In the genomic region with DNA sequence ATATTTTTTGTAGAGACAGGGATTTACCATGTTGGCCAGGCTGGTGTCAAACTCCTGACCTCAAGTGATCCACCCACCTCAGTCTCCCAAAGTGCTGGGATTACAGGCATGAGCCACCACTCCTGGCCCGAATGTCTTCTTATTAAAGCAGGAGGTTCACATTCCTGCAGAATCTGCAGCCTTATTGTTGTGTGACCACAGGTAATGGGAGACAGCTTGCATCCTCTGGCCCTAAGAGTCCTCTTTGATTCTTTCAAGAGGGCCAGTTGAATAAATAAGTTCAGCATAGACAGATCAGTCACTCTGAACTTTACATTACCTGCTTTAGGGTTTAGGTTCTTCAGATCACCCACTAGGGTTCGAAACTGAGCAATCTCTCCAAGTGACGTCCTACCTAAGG, we compare ENCODE assay signal across 15 cellular contexts.
DNase-seq lines count a peak whose midpoint lies in the region; FAIRE-seq and TF ChIP-seq lines count a peak whose summit lies in the region.
"Had no signal": no experiment of that assay in that cellular context is flagged by ENCODE, and none has a peak within 500 bp of the region (broad histone marks: within the 10 kb centered on the region; RNA-seq: fewer than 3 reads in every experiment).

No MANE protein-coding gene starts in this region.

- H3K9me1 ChIP-seq in keratinocyte (ENCODE audit: control insufficient read depth, extremely low read depth, insufficient read depth, low read length), result peaks cover 2% of the 10 kb centered on the region

- no peaks in the 10 kb centered on the region for H3K79me2 ChIP-seq in astrocyte (ENCODE audit: insufficient read depth, low read length)
- H3K79me2 ChIP-seq in keratinocyte (ENCODE audit: control insufficient read depth, insufficient read depth, low read length), result no peaks in the 10 kb centered on the region

- H3K36me3 Mint-ChIP-seq in MCF 10A (ENCODE audit: insufficient read depth, unreplicated experiment) (no peaks in the 10 kb centered on the region), astrocyte (ENCODE audit: low read depth, unreplicated experiment) (peaks cover 5% of the 10 kb centered on the region)
- H3K36me3 Mint-ChIP-seq in activated T-helper 2 cell treated with anti-CD3 and anti-CD28 coated beads, Interferon-gamma antibody, Interleukin-2, Interleukin-4, amounts not matched to agents 10 μg/mL and 5 μg/mL and 100 μg/mL, durations not matched to agents 14 hours and 24 hours and 36 hours (ENCODE audit: low read depth), result no peaks in the 10 kb centered on the region
- H3K36me3 Mint-ChIP-seq: CD4-positive, CD25-positive, alpha-beta regulatory T cell had no signal

- CTCF ChIA-PET in MCF 10A (lab: Yijun Ruan, JAX), result interaction anchor here (0.7 kb wide), 2 partner anchors 217 to 299 kb away, joined by 4 to 5 read pairs; no protein-coding TSS in a partner anchor

- H3K9me3 Mint-ChIP-seq in MCF 10A (ENCODE audit: unreplicated experiment) (no peaks in the 10 kb centered on the region), astrocyte (ENCODE audit: unreplicated experiment) (no peaks in the 10 kb centered on the region)
- H3K9me3 Mint-ChIP-seq in activated T-helper 2 cell treated with anti-CD3 and anti-CD28 coated beads, Interferon-gamma antibody, Interleukin-2, Interleukin-4, amounts not matched to agents 10 μg/mL and 5 μg/mL and 100 μg/mL, durations not matched to agents 14 hours and 24 hours and 36 hours, result no peaks in the 10 kb centered on the region
- H3K9me3 Mint-ChIP-seq: CD4-positive, CD25-positive, alpha-beta regulatory T cell had no signal

- H3K27ac ChIP-seq in breast epithelium (no peak overlapping the region), astrocyte (ENCODE audit: low read depth, low read length) (no peak overlapping the region), keratinocyte (ENCODE audit: control insufficient read depth, insufficient read depth, low read length) (no peak overlapping the region)
- H3K27ac ChIP-seq: BLaER1 treated with 17β-estradiol and CSF1 and Interleukin-3, amounts not matched to agents 10 nM and 100 nM; HL-60 had no signal

- TF ChIP-seq POLR2A in breast epithelium (IDR thresholded peaks at IDR 0.05), result no peak

- H3K9ac ChIP-seq in astrocyte (ENCODE audit: low read length) (no peak overlapping the region), keratinocyte (ENCODE audit: control insufficient read depth, extremely low read depth, insufficient read depth, low read length) (no peak overlapping the region)
- H3K9ac ChIP-seq: BLaER1 treated with 17β-estradiol and CSF1 and Interleukin-3, amounts not matched to agents 10 nM and 100 nM had no signal

- no TSS peak for BruUV-seq in MCF 10A (replicated peaks; lab: Mats Ljungman, UMichigan)

- H3K36me3 ChIP-seq in breast epithelium (no peaks in the 10 kb centered on the region), astrocyte (ENCODE audit: insufficient read depth, low read length) (no peaks in the 10 kb centered on the region), keratinocyte (ENCODE audit: control insufficient read depth in 2 of 2, extremely low read depth in 1 of 2, insufficient read depth in 2 of 2, low read length in 2 of 2) (no peaks in the 10 kb centered on the region)
- H3K36me3 ChIP-seq: BLaER1 treated with 17β-estradiol and CSF1 and Interleukin-3, amounts not matched to agents 10 nM and 100 nM; HAP-1 had no signal

- H3K9me3 ChIP-seq in breast epithelium (no peaks in the 10 kb centered on the region), astrocyte (ENCODE audit: insufficient read depth, low read depth, low read length) (no peaks in the 10 kb centered on the region), keratinocyte (ENCODE audit: control insufficient read depth, low read depth, low read length) (no peaks in the 10 kb centered on the region)
- H3K9me3 ChIP-seq: BLaER1 treated with 17β-estradiol and CSF1 and Interleukin-3, amounts not matched to agents 10 nM and 100 nM; HAP-1 had no signal

- H3K4me1 ChIP-seq in breast epithelium, result no peaks in the 10 kb centered on the region
- no peaks in the 10 kb centered on the region for H3K4me1 ChIP-seq in astrocyte (ENCODE audit: insufficient read depth, low read length)
- peaks cover 11% of the 10 kb centered on the region for H3K4me1 ChIP-seq in keratinocyte (ENCODE audit: control insufficient read depth, extremely low read depth, insufficient read depth, low read length)
- H3K4me1 ChIP-seq: BLaER1 treated with 17β-estradiol and CSF1 and Interleukin-3, amounts not matched to agents 10 nM and 100 nM; HAP-1 had no signal

- H4K20me1 ChIP-seq in astrocyte (ENCODE audit: insufficient read depth, low read length), result no peaks in the 10 kb centered on the region
- H4K20me1 ChIP-seq in keratinocyte (ENCODE audit: control insufficient read depth, extremely low read depth, insufficient read depth, low read length), result no peaks in the 10 kb centered on the region
- H4K20me1 ChIP-seq: BLaER1 treated with 17β-estradiol and CSF1 and Interleukin-3, amounts not matched to agents 10 nM and 100 nM had no signal

- DNase-seq in MCF 10A (ENCODE audit: unreplicated experiment) (no peak), breast epithelium (ENCODE audit: low spot score in 2 of 2) (no peak), astrocyte (ENCODE audit: low read depth) (no peak), keratinocyte (ENCODE audit: low read depth, low spot score) (no peak), GM20000 (ENCODE audit: low spot score) (no peak)
- no peak for DNase-seq in activated T-helper 2 cell treated with anti-CD3 and anti-CD28 coated beads, Interferon-gamma antibody, Interleukin-2, Interleukin-4, amounts not matched to agents 10 μg/mL and 5 μg/mL and 100 μg/mL, durations not matched to agents 14 hours and 24 hours and 36 hours (ENCODE audit: low spot score)
- no peak for DNase-seq in stimulated activated CD4-positive, alpha-beta T cell treated with anti-CD3 and anti-CD28 coated beads, Interleukin-15, amount 100 ng/mL, for 24 hours
- DNase-seq: 8988T; CD4-positive, CD25-positive, alpha-beta regulatory T cell; DMS53; GOT3 had no signal

- H3K4me3 ChIP-seq in breast epithelium (no peak overlapping the region), astrocyte (ENCODE audit: insufficient read depth, low read depth, low read length) (no peak overlapping the region), keratinocyte (ENCODE audit: control insufficient read depth in 2 of 3, extremely low read depth in 1 of 3, insufficient read depth in 2 of 3, low read depth in 1 of 3, low read length in 3 of 3) (peak overlapping the region in 1 of 3 experiments; percentile 25)
- H3K4me3 ChIP-seq: BLaER1 treated with 17β-estradiol and CSF1 and Interleukin-3, amounts not matched to agents 10 nM and 100 nM; HAP-1 had no signal

- H3K27me3 ChIP-seq in breast epithelium (no peaks in the 10 kb centered on the region), astrocyte (ENCODE audit: insufficient read depth, low read length) (no peaks in the 10 kb centered on the region), keratinocyte (ENCODE audit: control insufficient read depth, extremely low read depth, insufficient read depth, low read length) (no peaks in the 10 kb centered on the region)
- H3K27me3 ChIP-seq: BLaER1 treated with 17β-estradiol and CSF1 and Interleukin-3, amounts not matched to agents 10 nM and 100 nM had no signal

- TF ChIP-seq CTCF in MCF 10A (IDR thresholded peaks at IDR 0.05; ENCODE audit: unreplicated experiment), result no peak
- no peak for TF ChIP-seq CTCF in breast epithelium (IDR thresholded peaks at IDR 0.05)
- TF ChIP-seq CTCF in astrocyte (IDR thresholded peaks at IDR 0.05; ENCODE audit: insufficient read depth, low read depth, low read length), result no peak
- no peak for TF ChIP-seq CTCF in keratinocyte (optimal IDR thresholded peaks at IDR 0.05 in 1 of 3, IDR thresholded peaks at IDR 0.05 in 1 of 3, conservative IDR thresholded peaks at IDR 0.05 in 1 of 3; ENCODE audit: extremely low read depth in 1 of 3, insufficient read depth in 2 of 3, low read length in 3 of 3)
- no peak for TF ChIP-seq CTCF in GM20000 (IDR thresholded peaks at IDR 0.05; ENCODE audit: extremely low read depth, missing control alignments)

- POLR2A ChIA-PET in MCF 10A (lab: Yijun Ruan, JAX), result interaction anchor here (0.5 kb wide), 1 partner anchor 303 kb away, joined by 3 read pairs; no protein-coding TSS in a partner anchor

- H3K4me2 ChIP-seq in astrocyte (ENCODE audit: low read length) (no peak overlapping the region), keratinocyte (ENCODE audit: control insufficient read depth, extremely low read depth, insufficient read depth, low read depth, low read length) (peak overlapping the region; percentile 57)
- H3K4me2 ChIP-seq: BLaER1 treated with 17β-estradiol and CSF1 and Interleukin-3, amounts not matched to agents 10 nM and 100 nM had no signal

- dilution Hi-C loops in keratinocyte (cut with MboI; ENCODE audit: extremely low pct_ligation_motif_present, low sequenced_read_pairs), result no loop called here

- H3K27me3 Mint-ChIP-seq in MCF 10A (ENCODE audit: insufficient read depth, unreplicated experiment), result no peaks in the 10 kb centered on the region
- no peaks in the 10 kb centered on the region for H3K27me3 Mint-ChIP-seq in astrocyte (ENCODE audit: low read depth, unreplicated experiment)
- H3K27me3 Mint-ChIP-seq in activated T-helper 2 cell treated with anti-CD3 and anti-CD28 coated beads, Interferon-gamma antibody, Interleukin-2, Interleukin-4, amounts not matched to agents 10 μg/mL and 5 μg/mL and 100 μg/mL, durations not matched to agents 14 hours and 24 hours and 36 hours (ENCODE audit: low read depth), result peaks cover 9% of the 10 kb centered on the region

- H3K4me3 Mint-ChIP-seq in MCF 10A (ENCODE audit: unreplicated experiment) (no peak overlapping the region), astrocyte (ENCODE audit: unreplicated experiment) (no peak overlapping the region)
- H3K4me3 Mint-ChIP-seq in activated T-helper 2 cell treated with anti-CD3 and anti-CD28 coated beads, Interferon-gamma antibody, Interleukin-2, Interleukin-4, amounts not matched to agents 10 μg/mL and 5 μg/mL and 100 μg/mL, durations not matched to agents 14 hours and 24 hours and 36 hours (ENCODE audit: low read depth), result no peak overlapping the region
- H3K4me3 Mint-ChIP-seq: CD4-positive, CD25-positive, alpha-beta regulatory T cell had no signal

- H2AFZ ChIP-seq in astrocyte (ENCODE audit: low read depth, low read length) (no peak overlapping the region), keratinocyte (ENCODE audit: control insufficient read depth, low read length) (no peak overlapping the region)

- H3K4me1 Mint-ChIP-seq in MCF 10A (ENCODE audit: insufficient read depth, unreplicated experiment) (peaks cover 24% of the 10 kb centered on the region), astrocyte (ENCODE audit: low read depth, unreplicated experiment) (peaks cover 22% of the 10 kb centered on the region)
- H3K4me1 Mint-ChIP-seq in activated T-helper 2 cell treated with anti-CD3 and anti-CD28 coated beads, Interferon-gamma antibody, Interleukin-2, Interleukin-4, amounts not matched to agents 10 μg/mL and 5 μg/mL and 100 μg/mL, durations not matched to agents 14 hours and 24 hours and 36 hours (ENCODE audit: low read depth), result no peaks in the 10 kb centered on the region
- H3K4me1 Mint-ChIP-seq: CD4-positive, CD25-positive, alpha-beta regulatory T cell had no signal

- intact Hi-C loops in MCF 10A (cut with micrococcal nuclease), result loop anchor here (5.0 to 10.0 kb wide), 4 partner anchors 129 to 366 kb away; no protein-coding TSS in a partner anchor
- intact Hi-C loops in breast epithelium (cut with DNase I; ENCODE audit: low total_unique reads), result no loop called here
- intact Hi-C loops in activated T-helper 2 cell treated with anti-CD3 and anti-CD28 coated beads, Interferon-gamma antibody, Interleukin-2, Interleukin-4, amounts not matched to agents 10 μg/mL and 5 μg/mL and 100 μg/mL, durations not matched to agents 14 hours and 24 hours and 36 hours (cut with micrococcal nuclease), result no loop called here

- H3K27ac Mint-ChIP-seq in MCF 10A (ENCODE audit: low read depth, unreplicated experiment) (peak overlapping the region; percentile 40), astrocyte (ENCODE audit: unreplicated experiment) (peak overlapping the region; percentile 41)
- H3K27ac Mint-ChIP-seq in activated T-helper 2 cell treated with anti-CD3 and anti-CD28 coated beads, Interferon-gamma antibody, Interleukin-2, Interleukin-4, amounts not matched to agents 10 μg/mL and 5 μg/mL and 100 μg/mL, durations not matched to agents 14 hours and 24 hours and 36 hours, result no peak overlapping the region
- H3K27ac Mint-ChIP-seq: CD4-positive, CD25-positive, alpha-beta regulatory T cell had no signal

- FAIRE-seq in astrocyte (lab: Jason Lieb, UNC), result no peak
- no peak for FAIRE-seq in keratinocyte (lab: Jason Lieb, UNC)
- FAIRE-seq: GM18507 had no signal
